Comparison of ENCODE assay signal across 17 cellular contexts in genomic region chr10:124935946-124936345, GRCh38. TPM values are rescaled to one million over a fixed set of nuclear protein-coding genes. Genes with fewer than 3 reads are reported as not detected.
DNase-seq lines count a peak whose midpoint lies in the region; ATAC-seq, FAIRE-seq and TF ChIP-seq lines count a peak whose summit lies in the region.
"Had no signal": no experiment of that assay in that cellular context is flagged by ENCODE, and none has a peak within 500 bp of the region (broad histone marks: within the 10 kb centered on the region; RNA-seq: fewer than 3 reads in every experiment).

No MANE protein-coding gene starts in this region.

- no peak overlapping the region for H3K4me3 ChIP-seq in keratinocyte (ENCODE audit: control insufficient read depth in 2 of 3, extremely low read depth in 1 of 3, insufficient read depth in 2 of 3, low read depth in 1 of 3, low read length in 3 of 3)
- H3K4me3 ChIP-seq in MM.1S (ENCODE audit: low read length), result no peak overlapping the region
- H3K4me3 ChIP-seq: GM12878, heart right ventricle, Peyer's patch, vagina had no signal

- dilution Hi-C loops in keratinocyte (cut with MboI; ENCODE audit: extremely low pct_ligation_motif_present, low sequenced_read_pairs), result no loop called here

- H3K4me1 ChIP-seq in keratinocyte (ENCODE audit: control insufficient read depth, extremely low read depth, insufficient read depth, low read length) (peaks cover 7% of the 10 kb centered on the region), MM.1S (ENCODE audit: low read length) (no peaks in the 10 kb centered on the region)

- H4K20me1 ChIP-seq in keratinocyte (ENCODE audit: control insufficient read depth, extremely low read depth, insufficient read depth, low read length) (peaks cover 8% of the 10 kb centered on the region), MM.1S (ENCODE audit: insufficient read depth, low read length) (peaks cover 17% of the 10 kb centered on the region)

- FAIRE-seq in keratinocyte (lab: Jason Lieb, UNC), result peak; percentile 41
- FAIRE-seq in GM12891 (lab: Jason Lieb, UNC), result no peak
- FAIRE-seq: GM12878 had no signal

- peak overlapping the region; percentile 8 for H3K4me3 Mint-ChIP-seq in T-helper 17 cell
- H3K4me3 Mint-ChIP-seq: activated CD4-positive, alpha-beta T cell treated with anti-CD3 and anti-CD28 coated beads, Interleukin-2, amount 10 ng/mL, durations not matched to agents 7 days and 5 days; stimulated activated naive CD8-positive, alpha-beta T cell treated with anti-CD3 and anti-CD28 coated beads, Interleukin-15, Interleukin-2, amounts not matched to agents 100 ng/mL and 50 ng/mL, for 24 hours had no signal

- no peaks in the 10 kb centered on the region for H3K27me3 Mint-ChIP-seq in T-helper 17 cell
- H3K27me3 Mint-ChIP-seq: activated CD4-positive, alpha-beta T cell treated with anti-CD3 and anti-CD28 coated beads, Interleukin-2, amount 10 ng/mL, durations not matched to agents 7 days and 5 days; stimulated activated naive CD8-positive, alpha-beta T cell treated with anti-CD3 and anti-CD28 coated beads, Interleukin-15, Interleukin-2, amounts not matched to agents 100 ng/mL and 50 ng/mL, for 24 hours had no signal

- H3K27ac Mint-ChIP-seq in T-helper 17 cell, result no peak overlapping the region
- H3K27ac Mint-ChIP-seq: activated CD4-positive, alpha-beta T cell treated with anti-CD3 and anti-CD28 coated beads, Interleukin-2, amount 10 ng/mL, durations not matched to agents 7 days and 5 days; stimulated activated naive CD8-positive, alpha-beta T cell treated with anti-CD3 and anti-CD28 coated beads, Interleukin-15, Interleukin-2, amounts not matched to agents 100 ng/mL and 50 ng/mL, for 24 hours had no signal

- peak; percentile 30 for DNase-seq in AG08396 (ENCODE audit: low spot score)
- peak; percentile 27 for DNase-seq in Daoy (ENCODE audit: low read depth)
- DNase-seq in T-helper 17 cell, result no peak
- no peak for DNase-seq in keratinocyte (ENCODE audit: low read depth, low spot score)
- no peak for DNase-seq in MM.1S
- DNase-seq in GM12891 (ENCODE audit: insufficient read length, low spot score), result no peak
- DNase-seq in NCI-H510A (lab: John Stamatoyannopoulos, UW), result no peak
- DNase-seq: activated CD4-positive, alpha-beta T cell treated with anti-CD3 and anti-CD28 coated beads, Interleukin-2, amount 10 ng/mL, durations not matched to agents 7 days and 5 days; DND-41; heart right ventricle; NCI-H1417 treated with DMSO at 0.1 percent for 48 hours; NCI-H526; Peyer's patch had no signal

- no peaks in the 10 kb centered on the region for H3K9me1 ChIP-seq in keratinocyte (ENCODE audit: control insufficient read depth, extremely low read depth, insufficient read depth, low read length)

- H3K9me3 ChIP-seq in T-helper 17 cell (ENCODE audit: control insufficient read depth, low read length, poor library complexity, severe bottlenecking) (no peaks in the 10 kb centered on the region), keratinocyte (ENCODE audit: control insufficient read depth, low read depth, low read length) (no peaks in the 10 kb centered on the region), MM.1S (replicated peaks; ENCODE audit: insufficient read depth, low read length) (no peaks in the 10 kb centered on the region)
- H3K9me3 ChIP-seq: Peyer's patch, vagina had no signal

- H3K27ac ChIP-seq in keratinocyte (ENCODE audit: control insufficient read depth, insufficient read depth, low read length) (no peak overlapping the region), MM.1S (ENCODE audit: low read length) (no peak overlapping the region)
- H3K27ac ChIP-seq: heart right ventricle, Peyer's patch, vagina had no signal

- H3K36me3 ChIP-seq in keratinocyte (ENCODE audit: control insufficient read depth in 2 of 2, extremely low read depth in 1 of 2, insufficient read depth in 2 of 2, low read length in 2 of 2) (no peaks in the 10 kb centered on the region), MM.1S (replicated peaks; ENCODE audit: insufficient read depth, low read length) (no peaks in the 10 kb centered on the region)
- H3K36me3 ChIP-seq: heart right ventricle, Peyer's patch, vagina had no signal

- no peaks in the 10 kb centered on the region for H3K36me3 Mint-ChIP-seq in T-helper 17 cell (ENCODE audit: low read depth)

- peaks cover 33% of the 10 kb centered on the region for H3K4me1 Mint-ChIP-seq in T-helper 17 cell

- H3K4me2 ChIP-seq in keratinocyte (ENCODE audit: control insufficient read depth, extremely low read depth, insufficient read depth, low read depth, low read length), result no peak overlapping the region
- H3K4me2 ChIP-seq in MM.1S (ENCODE audit: low read depth, low read length), result no peak overlapping the region

- H2AFZ ChIP-seq in keratinocyte (ENCODE audit: control insufficient read depth, low read length) (no peak overlapping the region), MM.1S (ENCODE audit: low read length) (no peak overlapping the region)

- no peaks in the 10 kb centered on the region for H3K9me2 ChIP-seq in MM.1S (replicated peaks; ENCODE audit: insufficient read depth, low read length)

- H3K9ac ChIP-seq in keratinocyte (ENCODE audit: control insufficient read depth, extremely low read depth, insufficient read depth, low read length) (no peak overlapping the region), MM.1S (ENCODE audit: low read length) (no peak overlapping the region)

- H3K79me2 ChIP-seq in keratinocyte (ENCODE audit: control insufficient read depth, insufficient read depth, low read length), result peaks cover 80% of the 10 kb centered on the region
- peaks cover 97% of the 10 kb centered on the region for H3K79me2 ChIP-seq in MM.1S (ENCODE audit: low read length)

- no peak for TF ChIP-seq POLR2A in GM12891 (IDR thresholded peaks at IDR 0.05; ENCODE audit: low read depth, low read length)

- TF ChIP-seq CTCF in keratinocyte (optimal IDR thresholded peaks at IDR 0.05 in 1 of 3, IDR thresholded peaks at IDR 0.05 in 1 of 3, conservative IDR thresholded peaks at IDR 0.05 in 1 of 3; ENCODE audit: extremely low read depth in 1 of 3, insufficient read depth in 2 of 3, low read length in 3 of 3), result no peak
- no peak for TF ChIP-seq CTCF in MM.1S (IDR thresholded peaks at IDR 0.05; ENCODE audit: low read length)

- H3F3A ChIP-seq in MM.1S (ENCODE audit: insufficient read depth, low read length), result no peaks in the 10 kb centered on the region

- no peaks in the 10 kb centered on the region for H3K27me3 ChIP-seq in keratinocyte (ENCODE audit: control insufficient read depth, extremely low read depth, insufficient read depth, low read length)
- H3K27me3 ChIP-seq in MM.1S (replicated peaks; ENCODE audit: insufficient read depth, low read length), result no peaks in the 10 kb centered on the region
- H3K27me3 ChIP-seq: heart right ventricle, Peyer's patch, vagina had no signal

- ATAC-seq in T-helper 17 cell (peak; percentile 42), HG02981 (IDR thresholded peaks at IDR 0.05; ENCODE audit: unreplicated experiment) (no peak)
- ATAC-seq: GM12878, heart right ventricle had no signal

TF ChIP-seq in GM12891, 5 proteins besides CTCF, POLR2A, EP300 and RAD21:
- TF ChIP-seq POU2F2 (IDR thresholded peaks at IDR 0.05; ENCODE audit: low read depth, low read length), result no peak
- no peak for TF ChIP-seq SPI1 (IDR thresholded peaks at IDR 0.05; ENCODE audit: low read depth, low read length)
- TF ChIP-seq POLR2AphosphoS5 (IDR thresholded peaks at IDR 0.05; ENCODE audit: low read depth, low read length), result no peak

RNA-seq across cellular contexts. Expression of gene ZRANB1, which starts 6.0 kb away (rescaled TPM):
- 13.7 and 23.7 TPM in 2 replicates for total RNA-seq in Daoy (2014; rRNA removed; shearing (Covaris generic))
- 10 to 100 TPM; 19.4 to 21.3 TPM for total RNA-seq in T-helper 17 cell
- 6.9 to 9.3 TPM (median 7.4 TPM) in 3 replicates for polyA plus RNA-seq in keratinocyte
- polyA plus RNA-seq in keratinocyte (2011; ENCODE audit: low read depth), result 16.7 TPM
- 5.8 and 9.3 TPM in 2 replicates for polyA plus RNA-seq in keratinocyte (2011; cell fraction: cytosol; rRNA removed)
- polyA plus RNA-seq in keratinocyte (2011; cell fraction: nucleus; rRNA removed), result 8.4 and 10.4 TPM in 2 replicates
- 5.0 and 14.5 TPM in 2 replicates for polyA plus RNA-seq in keratinocyte (2012; ENCODE audit: low replicate concordance)
- 5.7 to 12.6 TPM (median 9.5 TPM) in 3 replicates for polyA minus RNA-seq in keratinocyte
- polyA minus RNA-seq in keratinocyte (2011; cell fraction: cytosol; rRNA and poly(A)+ RNA removed), result 12.9 TPM
- 7.1 and 13.2 TPM in 2 replicates for polyA minus RNA-seq in keratinocyte (2011; cell fraction: nucleus; rRNA and poly(A)+ RNA removed)
- polyA plus RNA-seq in GM12891 (2012; ENCODE audit: low read depth, missing spikeins), result 5.2 TPM

Comparison
In these comparisons a context has a peak if more than half of its experiments do, and no peak if none do; other contexts are left out.
1. DNase-seq: peak in AG08396 (single experiment) and Daoy (single experiment); none in T-helper 17 cell (0 of 3), keratinocyte (single experiment), MM.1S (single experiment), GM12891 (single experiment) and NCI-H510A (single experiment).